1 cellular context compared by ENCODE assay signal in genomic region chr12:109718390-109718789, GRCh38.
TF ChIP-seq lines count a peak whose summit lies in the region.

No MANE protein-coding gene starts in this region.

TF ChIP-seq in H1, 55 proteins besides CTCF, POLR2A, EP300 and RAD21:
- TF ChIP-seq TAF1 (IDR thresholded peaks at IDR 0.05; ENCODE audit: low read depth, low read length) = 0 out of 2 replicates have a peak, but pooled peaks have one; percentile 13
- TF ChIP-seq GTF2F1 (IDR thresholded peaks at IDR 0.05; ENCODE audit: borderline replicate concordance, low read depth, low read length) = no peak
- TF ChIP-seq BACH1 (IDR thresholded peaks at IDR 0.05; ENCODE audit: low read length) = no peak
- TF ChIP-seq JUN (IDR thresholded peaks at IDR 0.05; ENCODE audit: low read depth, low read length) = no peak
- 0 out of 4 replicates have a peak, but pooled peaks of 1 of the 2 experiments have one; percentile 38 for TF ChIP-seq HDAC2 (IDR thresholded peaks at IDR 0.05; ENCODE audit: borderline replicate concordance in 1 of 2, low read depth in 2 of 2, low read length in 2 of 2)
- TF ChIP-seq KDM4A (IDR thresholded peaks at IDR 0.05; ENCODE audit: low read depth, low read length, severe bottlenecking) = peak; percentile 13
TF ChIP-seq in H1: peak in this region for 3.
